ENCODE assay signal across 22 cellular contexts in the genomic region with DNA sequence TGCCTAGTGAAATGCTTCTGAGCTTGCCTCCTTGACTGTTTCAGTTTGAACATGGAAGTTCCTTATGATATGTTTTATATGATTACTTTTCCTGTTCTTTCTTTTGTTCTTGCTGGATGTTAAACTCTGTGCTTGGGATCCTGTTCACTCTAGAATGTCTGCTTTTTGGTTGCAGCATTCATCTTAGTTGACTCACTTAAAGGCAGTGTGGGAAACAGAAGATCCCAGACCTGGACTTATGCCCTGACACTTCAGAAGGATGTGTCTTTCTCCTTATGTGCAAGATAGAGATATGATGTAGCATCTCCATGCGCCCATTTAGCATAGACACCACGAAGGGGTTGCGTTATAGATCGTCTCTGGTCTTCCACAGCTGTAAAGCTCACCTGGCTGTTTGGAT. TPM values are rescaled to one million over a fixed set of nuclear protein-coding genes. Genes with fewer than 3 reads are reported as not detected.
DNase-seq lines count a peak whose midpoint lies in the region; ATAC-seq and TF ChIP-seq lines count a peak whose summit lies in the region.
"Had no signal": no experiment of that assay in that cellular context is flagged by ENCODE, and none has a peak within 500 bp of the region (broad histone marks: within the 10 kb centered on the region; RNA-seq: fewer than 3 reads in every experiment).

No MANE protein-coding gene starts in this region.

- peaks cover 14% of the 10 kb centered on the region for H3K4me1 Mint-ChIP-seq in type B pancreatic cell (ENCODE audit: unreplicated experiment)

- 86 to 92% methylated on average over 4 of the region's 4 CpGs for WGBS in body of pancreas, 2 donors
- 88% methylated on average over 4 of the region's 4 CpGs for whole genome bisulfite sequencing in suprapubic skin

- TF ChIP-seq EP300 in suprapubic skin (IDR thresholded peaks at IDR 0.05), result no peak

- H3K36me3 ChIP-seq in body of pancreas (replicated peaks in 1 of 2; ENCODE audit: insufficient read depth in 1 of 2, low read depth in 2 of 2), result no peaks in the 10 kb centered on the region
- H3K36me3 ChIP-seq in suprapubic skin, result no peaks in the 10 kb centered on the region
- H3K36me3 ChIP-seq: neutrophil, Peyer's patch, thyroid gland had no signal

- intact Hi-C loops in body of pancreas (cut with DNase I), result no loop called here

- H3K9me3 ChIP-seq in body of pancreas (no peaks in the 10 kb centered on the region), suprapubic skin (no peaks in the 10 kb centered on the region)
- H3K9me3 ChIP-seq: neutrophil, Peyer's patch, thyroid gland had no signal

- H3K4me1 ChIP-seq in body of pancreas, result no peaks in the 10 kb centered on the region
- H3K4me1 ChIP-seq in suprapubic skin, result no peaks in the 10 kb centered on the region
- H3K4me1 ChIP-seq: Peyer's patch, thyroid gland had no signal

- TF ChIP-seq POLR2A in body of pancreas (IDR thresholded peaks at IDR 0.05) (no peak), suprapubic skin (IDR thresholded peaks at IDR 0.05) (no peak)

- ATAC-seq in body of pancreas (no peak), HG02981 (IDR thresholded peaks at IDR 0.05; ENCODE audit: unreplicated experiment) (no peak)
- ATAC-seq: activated T-cell treated with anti-CD3 and anti-CD28 coated beads, Interleukin-2, amount 50 U/mL, for 4 hours; stimulated activated memory B cell treated with anti-CD40 and anti-IgM and Interleukin-4, amounts not matched to agents 10 μg/mL and 1 μg/mL and 100 μg/mL, for 72 hours had no signal

- no peaks in the 10 kb centered on the region for H3K9me3 Mint-ChIP-seq in type B pancreatic cell
- H3K9me3 Mint-ChIP-seq: activated naive CD4-positive, alpha-beta T cell treated with anti-CD3 and anti-CD28 coated beads, Interleukin-2, amount 50 U/mL, for 24 hours; activated T-cell treated with anti-CD3 and anti-CD28 coated beads, Interleukin-2, amount 50 U/mL, for 4 hours; stimulated activated memory B cell treated with anti-CD40 and anti-IgM and Interleukin-4, amounts not matched to agents 10 μg/mL and 1 μg/mL and 100 μg/mL, for 72 hours had no signal

- H3K27ac ChIP-seq in body of pancreas, result no peak overlapping the region
- H3K27ac ChIP-seq in suprapubic skin, result no peak overlapping the region
- H3K27ac ChIP-seq: BLaER1 treated with 17β-estradiol and CSF1 and Interleukin-3, amounts not matched to agents 10 nM and 100 nM; epithelial cell of prostate; KMS-11; neutrophil; Peyer's patch; thyroid gland had no signal

- no peak overlapping the region for H3K4me3 ChIP-seq in fibroblast of villous mesenchyme (ENCODE audit: low read depth, low read length)
- H3K4me3 ChIP-seq in body of pancreas, result no peak overlapping the region
- H3K4me3 ChIP-seq in suprapubic skin, result no peak overlapping the region
- H3K4me3 ChIP-seq: BLaER1 treated with 17β-estradiol and CSF1 and Interleukin-3, amounts not matched to agents 10 nM and 100 nM; Peyer's patch; thyroid gland had no signal

- H3K27me3 Mint-ChIP-seq in type B pancreatic cell, result no peaks in the 10 kb centered on the region
- H3K27me3 Mint-ChIP-seq: activated naive CD4-positive, alpha-beta T cell treated with anti-CD3 and anti-CD28 coated beads, Interleukin-2, amount 50 U/mL, for 24 hours; stimulated activated memory B cell treated with anti-CD40 and anti-IgM and Interleukin-4, amounts not matched to agents 10 μg/mL and 1 μg/mL and 100 μg/mL, for 72 hours had no signal

- H3K36me3 Mint-ChIP-seq in type B pancreatic cell, result peaks cover 6% of the 10 kb centered on the region

- no peak overlapping the region for H3K4me3 Mint-ChIP-seq in type B pancreatic cell
- H3K4me3 Mint-ChIP-seq: activated naive CD4-positive, alpha-beta T cell treated with anti-CD3 and anti-CD28 coated beads, Interleukin-2, amount 50 U/mL, for 24 hours; activated T-cell treated with anti-CD3 and anti-CD28 coated beads, Interleukin-2, amount 50 U/mL, for 4 hours; immature natural killer cell; stimulated activated memory B cell treated with anti-CD40 and anti-IgM and Interleukin-4, amounts not matched to agents 10 μg/mL and 1 μg/mL and 100 μg/mL, for 72 hours had no signal

- DNase-seq in GM04504 (ENCODE audit: low read depth) (peak; percentile 51), amniotic epithelial cell (ENCODE audit: low read depth) (peak; percentile 48), fibroblast of villous mesenchyme (ENCODE audit: low read depth) (peak; percentile 10), type B pancreatic cell (ENCODE audit: extremely low spot score, unreplicated experiment) (no peak), body of pancreas (no peak), suprapubic skin (ENCODE audit: low spot score in 2 of 2) (no peak)
- DNase-seq: activated T-cell treated with anti-CD3 and anti-CD28 coated beads, Interleukin-2, amount 50 U/mL, for 4 hours; immature natural killer cell; NCI-H1048; NCI-H2029 treated with DMSO at 0.1 percent for 48 hours; NCI-H510A; NK-92 treated with Interleukin-12 subunit alpha and Interleukin-12 subunit beta, amount 100 ng/mL, for 24 hours; Peyer's patch; T-helper 9 cell; thyroid gland had no signal

- H3K27ac Mint-ChIP-seq in type B pancreatic cell, result no peak overlapping the region
- H3K27ac Mint-ChIP-seq: activated naive CD4-positive, alpha-beta T cell treated with anti-CD3 and anti-CD28 coated beads, Interleukin-2, amount 50 U/mL, for 24 hours; immature natural killer cell; stimulated activated memory B cell treated with anti-CD40 and anti-IgM and Interleukin-4, amounts not matched to agents 10 μg/mL and 1 μg/mL and 100 μg/mL, for 72 hours had no signal

- TF ChIP-seq CTCF in fibroblast of villous mesenchyme (IDR thresholded peaks at IDR 0.05; ENCODE audit: insufficient read depth, low read depth, low read length), result no peak
- TF ChIP-seq CTCF in type B pancreatic cell (conservative IDR thresholded peaks at IDR 0.05), result peak; percentile 45
- no peak for TF ChIP-seq CTCF in body of pancreas (IDR thresholded peaks at IDR 0.05)
- no peak for TF ChIP-seq CTCF in suprapubic skin (IDR thresholded peaks at IDR 0.05)

- H3K27me3 ChIP-seq in body of pancreas, result no peaks in the 10 kb centered on the region
- H3K27me3 ChIP-seq in suprapubic skin, result no peaks in the 10 kb centered on the region
- H3K27me3 ChIP-seq: BLaER1 treated with 17β-estradiol and CSF1 and Interleukin-3, amounts not matched to agents 10 nM and 100 nM; Peyer's patch; thyroid gland had no signal

RNA-seq across cellular contexts. Expression of gene CHCHD6, which starts 7.3 kb away (rescaled TPM):
- 9.1 and 15.5 TPM in 2 replicates for total RNA-seq in fibroblast of villous mesenchyme
- total RNA-seq in type B pancreatic cell (ENCODE audit: low replicate concordance), result 9.9 and 17.5 TPM in 2 replicates
- 10 to 100 TPM in 1 of 2 donors, under 1 TPM in 1; 0.66 to 10.9 TPM for total RNA-seq in body of pancreas
- total RNA-seq in suprapubic skin, result 10 to 100 TPM; 13.4 to 22.0 (median 16.1) TPM

RNA-seq across cellular contexts. Expression of gene TXNRD3, which starts 56.4 kb away (rescaled TPM):
- total RNA-seq in fibroblast of villous mesenchyme, result 11.3 and 13.4 TPM in 2 replicates
- 14.4 and 14.6 TPM in 2 replicates for total RNA-seq in type B pancreatic cell (ENCODE audit: low replicate concordance)
- 10 to 100 TPM; 10.6 to 13.5 TPM for total RNA-seq in body of pancreas
- total RNA-seq in suprapubic skin, result 10 to 100 TPM in 2 of 4 donors, 1 to 10 TPM in 2; 7.4 to 14.0 (median 11.3) TPM

Comparison
In these comparisons a context has a peak if more than half of its experiments do, and no peak if none do; other contexts are left out.
1. DNase-seq: peak in GM04504 (single experiment), amniotic epithelial cell (single experiment) and fibroblast of villous mesenchyme (single experiment); none in type B pancreatic cell (single experiment), body of pancreas (0 of 4) and suprapubic skin (0 of 2).